Comparison of ENCODE assay signal across 8 cellular contexts in genomic region chr15:82951472-82952155, GRCh38. TPM values are rescaled to one million over a fixed set of nuclear protein-coding genes. Genes with fewer than 3 reads are reported as not detected.
DNase-seq lines count a peak whose midpoint lies in the region; ATAC-seq, FAIRE-seq and TF ChIP-seq lines count a peak whose summit lies in the region.

No MANE protein-coding gene starts in this region.

- H3K9me3 ChIP-seq in keratinocyte (ENCODE audit: control insufficient read depth, low read depth, low read length) (no peaks in the 10 kb centered on the region), thoracic aorta (no peaks in the 10 kb centered on the region)

- peaks cover 4% of the 10 kb centered on the region for H3K4me1 ChIP-seq in keratinocyte (ENCODE audit: control insufficient read depth, extremely low read depth, insufficient read depth, low read length)
- H3K4me1 ChIP-seq in thoracic aorta (ENCODE audit: control insufficient read depth in 1 of 2, low read depth in 2 of 2): peaks cover 0 to 5% of the 10 kb centered on the region in 2 donors

- no peaks in the 10 kb centered on the region for H3K36me3 Mint-ChIP-seq in activated T-cell treated with anti-CD3 and anti-CD28 coated beads, Interleukin-2, amount 50 U/mL, for 24 hours (ENCODE audit: low read depth)

- peak overlapping the region; percentile 56 for H2AFZ ChIP-seq in keratinocyte (ENCODE audit: control insufficient read depth, low read length)

- ATAC-seq in thoracic aorta (ENCODE audit: insufficient number of reproducible peaks, low FRiP score, low read depth): no peak
- no peak for ATAC-seq in HG03280 (IDR thresholded peaks at IDR 0.05; ENCODE audit: unreplicated experiment)

- peaks cover 9% of the 10 kb centered on the region for H3K27me3 ChIP-seq in keratinocyte (ENCODE audit: control insufficient read depth, extremely low read depth, insufficient read depth, low read length)
- no peaks in the 10 kb centered on the region for H3K27me3 ChIP-seq in thoracic aorta (replicated peaks; ENCODE audit: insufficient read depth)

- H3K27ac Mint-ChIP-seq in activated T-cell treated with anti-CD3 and anti-CD28 coated beads, Interleukin-2, amount 50 U/mL, for 24 hours: peak overlapping the region; percentile 28

- no peaks in the 10 kb centered on the region for H3K9me1 ChIP-seq in keratinocyte (ENCODE audit: control insufficient read depth, extremely low read depth, insufficient read depth, low read length)

- peak overlapping the region; percentile 70 for H3K4me2 ChIP-seq in keratinocyte (ENCODE audit: control insufficient read depth, extremely low read depth, insufficient read depth, low read depth, low read length)

- no peak for DNase-seq in activated T-cell treated with anti-CD3 and anti-CD28 coated beads, Interleukin-2, amount 50 U/mL, for 24 hours
- DNase-seq in activated T-cell treated with anti-CD3 and anti-CD28 coated beads for 4 hours: no peak
- DNase-seq in keratinocyte (ENCODE audit: low read depth, low spot score): no peak
- no peak for DNase-seq in thoracic aorta (ENCODE audit: low spot score)
- no peak for DNase-seq in SKM-1 treated with dmso at 0.1 percent for 144 hours (lab: John Stamatoyannopoulos, UW; ENCODE audit: unreplicated experiment)
- DNase-seq in middle frontal gyrus (ENCODE audit: extremely low spot score, low spot score): no peak

- dilution Hi-C loops in keratinocyte (cut with MboI; ENCODE audit: extremely low pct_ligation_motif_present, low sequenced_read_pairs): no loop called here

- H3K4me1 Mint-ChIP-seq in activated T-cell treated with anti-CD3 and anti-CD28 coated beads, Interleukin-2, amount 50 U/mL, for 24 hours (ENCODE audit: low read depth): no peaks in the 10 kb centered on the region

- no peak for FAIRE-seq in keratinocyte (lab: Jason Lieb, UNC)

- no peaks in the 10 kb centered on the region for H3K79me2 ChIP-seq in keratinocyte (ENCODE audit: control insufficient read depth, insufficient read depth, low read length)

- no peak for TF ChIP-seq CTCF in VCaP (conservative IDR thresholded peaks at IDR 0.05)
- TF ChIP-seq CTCF in keratinocyte (optimal IDR thresholded peaks at IDR 0.05 in 1 of 3, IDR thresholded peaks at IDR 0.05 in 1 of 3, conservative IDR thresholded peaks at IDR 0.05 in 1 of 3; ENCODE audit: extremely low read depth in 1 of 3, insufficient read depth in 2 of 3, low read length in 3 of 3): no peak
- TF ChIP-seq CTCF in thoracic aorta (IDR thresholded peaks at IDR 0.05): no peak

- peak overlapping the region; percentile 96 for H3K27ac ChIP-seq in VCaP
- H3K27ac ChIP-seq in keratinocyte (ENCODE audit: control insufficient read depth, insufficient read depth, low read length): no peak overlapping the region
- no peak overlapping the region for H3K27ac ChIP-seq in thoracic aorta

- H3K9me3 Mint-ChIP-seq in activated T-cell treated with anti-CD3 and anti-CD28 coated beads, Interleukin-2, amount 50 U/mL, for 24 hours: no peaks in the 10 kb centered on the region

- H3K4me3 ChIP-seq in keratinocyte (ENCODE audit: control insufficient read depth in 2 of 3, extremely low read depth in 1 of 3, insufficient read depth in 2 of 3, low read depth in 1 of 3, low read length in 3 of 3) (peak overlapping the region; percentile 58 to 73 (median 67)), thoracic aorta (peak overlapping the region; percentile 68)

- H3K27me3 Mint-ChIP-seq in activated T-cell treated with anti-CD3 and anti-CD28 coated beads, Interleukin-2, amount 50 U/mL, for 24 hours: peaks cover 12% of the 10 kb centered on the region

- H3K4me3 Mint-ChIP-seq in activated T-cell treated with anti-CD3 and anti-CD28 coated beads, Interleukin-2, amount 50 U/mL, for 24 hours: no peak overlapping the region

- peak overlapping the region; percentile 52 for H3K9ac ChIP-seq in keratinocyte (ENCODE audit: control insufficient read depth, extremely low read depth, insufficient read depth, low read length)

- H4K20me1 ChIP-seq in keratinocyte (ENCODE audit: control insufficient read depth, extremely low read depth, insufficient read depth, low read length): no peaks in the 10 kb centered on the region

- no peaks in the 10 kb centered on the region for H3K36me3 ChIP-seq in keratinocyte (ENCODE audit: control insufficient read depth in 2 of 2, extremely low read depth in 1 of 2, insufficient read depth in 2 of 2, low read length in 2 of 2)
- no peaks in the 10 kb centered on the region for H3K36me3 ChIP-seq in thoracic aorta

RNA-seq across cellular contexts. Expression of gene HOMER2, which starts 0.9 kb away (rescaled TPM):
- 9.6 to 12.4 TPM (median 11.3 TPM) in 3 replicates for polyA plus RNA-seq in keratinocyte
- polyA plus RNA-seq in keratinocyte (2011; ENCODE audit: low read depth): 40.2 TPM
- polyA plus RNA-seq in keratinocyte (2011; cell fraction: cytosol; rRNA removed): 11.2 and 12.5 TPM in 2 replicates
- 8.8 and 9.0 TPM in 2 replicates for polyA plus RNA-seq in keratinocyte (2011; cell fraction: nucleus; rRNA removed)
- polyA plus RNA-seq in keratinocyte (2012; ENCODE audit: low replicate concordance): 10.3 and 15.1 TPM in 2 replicates
- 7.6 to 26.7 TPM (median 8.9 TPM) in 3 replicates for polyA minus RNA-seq in keratinocyte
- 11.7 TPM for polyA minus RNA-seq in keratinocyte (2011; cell fraction: cytosol; rRNA and poly(A)+ RNA removed)
- 6.5 and 14.3 TPM in 2 replicates for polyA minus RNA-seq in keratinocyte (2011; cell fraction: nucleus; rRNA and poly(A)+ RNA removed)
- 1 to 10 TPM; 1.8 to 4.9 TPM for total RNA-seq in thoracic aorta

RNA-seq across cellular contexts. Expression of gene RAMAC, which starts 34.4 kb away (rescaled TPM):
- 24.6 to 35.3 TPM (median 27.8 TPM) in 3 replicates for polyA plus RNA-seq in keratinocyte
- 31.5 TPM for polyA plus RNA-seq in keratinocyte (2011; ENCODE audit: low read depth)
- 20.0 and 28.7 TPM in 2 replicates for polyA plus RNA-seq in keratinocyte (2011; cell fraction: cytosol; rRNA removed)
- 12.0 and 17.1 TPM in 2 replicates for polyA plus RNA-seq in keratinocyte (2011; cell fraction: nucleus; rRNA removed)
- polyA plus RNA-seq in keratinocyte (2012; ENCODE audit: low replicate concordance): 24.4 and 32.8 TPM in 2 replicates
- 5.1 to 14.8 TPM (median 13.3 TPM) in 3 replicates for polyA minus RNA-seq in keratinocyte
- 13.4 TPM for polyA minus RNA-seq in keratinocyte (2011; cell fraction: cytosol; rRNA and poly(A)+ RNA removed)
- polyA minus RNA-seq in keratinocyte (2011; cell fraction: nucleus; rRNA and poly(A)+ RNA removed): 5.1 and 6.8 TPM in 2 replicates
- total RNA-seq in thoracic aorta: 10 to 100 TPM; 15.1 to 15.6 TPM

RNA-seq across cellular contexts. Expression of gene C15orf40, which starts 59.8 kb away (rescaled TPM):
- polyA plus RNA-seq in keratinocyte: 26.6 to 28.7 TPM (median 28.6 TPM) in 3 replicates
- 7.1 TPM for polyA plus RNA-seq in keratinocyte (2011; ENCODE audit: low read depth)
- 15.5 and 21.1 TPM in 2 replicates for polyA plus RNA-seq in keratinocyte (2011; cell fraction: cytosol; rRNA removed)
- 8.3 and 9.3 TPM in 2 replicates for polyA plus RNA-seq in keratinocyte (2011; cell fraction: nucleus; rRNA removed)
- 19.2 and 41.8 TPM in 2 replicates for polyA plus RNA-seq in keratinocyte (2012; ENCODE audit: low replicate concordance)
- polyA minus RNA-seq in keratinocyte: 4.1 to 6.5 TPM (median 6.0 TPM) in 3 replicates
- 11.9 TPM for polyA minus RNA-seq in keratinocyte (2011; cell fraction: cytosol; rRNA and poly(A)+ RNA removed)
- polyA minus RNA-seq in keratinocyte (2011; cell fraction: nucleus; rRNA and poly(A)+ RNA removed): 5.1 and 8.0 TPM in 2 replicates
- total RNA-seq in thoracic aorta: 10 to 100 TPM; 10.2 to 16.7 TPM
